Comparison of ENCODE assay signal across 23 cellular contexts in genomic region chr12:90292183-90292582, GRCh38.
"Had no signal": no experiment of that assay in that cellular context is flagged by ENCODE, and none has a peak within 500 bp of the region (broad histone marks: within the 10 kb centered on the region; RNA-seq: fewer than 3 reads in every experiment).

No MANE protein-coding gene starts in this region.

- H3K4me1 ChIP-seq: breast epithelium, pancreas, psoas muscle had no signal

- H3K4me1 Mint-ChIP-seq: activated CD4-positive, alpha-beta T cell treated with anti-CD3 and anti-CD28 coated beads, Interleukin-2, amount 10 ng/mL, durations not matched to agents 7 days and 5 days; activated CD8-positive, alpha-beta memory T cell treated with anti-CD3 and anti-CD28 coated beads, Interleukin-2, amount 10 ng/mL, durations not matched to agents 7 days and 5 days; central memory CD8-positive, alpha-beta T cell; naive B cell had no signal

- H3K27ac Mint-ChIP-seq: activated CD4-positive, alpha-beta memory T cell treated with anti-CD3 and anti-CD28 coated beads, Interleukin-2, amount 10 ng/mL, durations not matched to agents 7 days and 5 days; activated CD4-positive, alpha-beta T cell treated with anti-CD3 and anti-CD28 coated beads, Interleukin-2, amount 10 ng/mL, durations not matched to agents 7 days and 5 days; activated CD8-positive, alpha-beta memory T cell treated with anti-CD3 and anti-CD28 coated beads, Interleukin-2, amount 10 ng/mL, durations not matched to agents 7 days and 5 days; activated T-cell treated with anti-CD3 and anti-CD28 coated beads, Interleukin-2, amount 50 U/mL, for 72 hours; naive B cell had no signal

- H3K9me3 ChIP-seq: breast epithelium, pancreas had no signal

- H3K4me3 ChIP-seq: breast epithelium, pancreas, psoas muscle, tibial nerve had no signal

- H3K27me3 ChIP-seq: breast epithelium, tibial nerve had no signal

- ATAC-seq: activated CD8-positive, alpha-beta memory T cell treated with anti-CD3 and anti-CD28 coated beads, Interleukin-2, amount 10 ng/mL, durations not matched to agents 7 days and 5 days; activated T-cell treated with anti-CD3 and anti-CD28 coated beads, Interleukin-2, amount 50 U/mL, for 72 hours; left ventricle myocardium superior; pancreas; psoas muscle; right cardiac atrium had no signal

- H3K36me3 Mint-ChIP-seq: activated CD8-positive, alpha-beta memory T cell treated with anti-CD3 and anti-CD28 coated beads, Interleukin-2, amount 10 ng/mL, durations not matched to agents 7 days and 5 days had no signal

- H3K36me3 ChIP-seq: breast epithelium, pancreas, tibial nerve had no signal

- DNase-seq: activated CD4-positive, alpha-beta memory T cell treated with anti-CD3 and anti-CD28 coated beads, Interleukin-2, amount 10 ng/mL, durations not matched to agents 7 days and 5 days; activated CD4-positive, alpha-beta T cell treated with anti-CD3 and anti-CD28 coated beads for 1 hour; activated CD4-positive, alpha-beta T cell treated with anti-CD3 and anti-CD28 coated beads, Interleukin-2, amount 10 ng/mL, durations not matched to agents 7 days and 5 days; activated CD8-positive, alpha-beta memory T cell treated with anti-CD3 and anti-CD28 coated beads, Interleukin-2, amount 10 ng/mL, durations not matched to agents 7 days and 5 days; activated naive CD4-positive, alpha-beta T cell treated with Interleukin-2 at 50 U/mL for 16 hours; activated T-cell treated with anti-CD3 and anti-CD28 coated beads, Interleukin-2, amount 50 U/mL, for 72 hours; amygdala; effector CD8-positive, alpha-beta T cell; erythroblast; foreskin fibroblast; head of caudate nucleus; hypothalamus; kidney glomerular epithelial cell; left ventricle myocardium superior; naive B cell; pancreas; psoas muscle; right cardiac atrium; stimulated activated CD4-positive, alpha-beta T cell treated with anti-CD3 and anti-CD28 coated beads, Interleukin-2, amount 100 ng/mL, for 48 hours; stimulated activated naive CD4-positive, alpha-beta T cell treated with Interleukin-2 at 50 U/mL for 16 hours had no signal

- H3K27ac ChIP-seq: breast epithelium, pancreas, psoas muscle had no signal

- H3K4me3 Mint-ChIP-seq: activated CD4-positive, alpha-beta memory T cell treated with anti-CD3 and anti-CD28 coated beads, Interleukin-2, amount 10 ng/mL, durations not matched to agents 7 days and 5 days; activated CD4-positive, alpha-beta T cell treated with anti-CD3 and anti-CD28 coated beads, Interleukin-2, amount 10 ng/mL, durations not matched to agents 7 days and 5 days; activated CD8-positive, alpha-beta memory T cell treated with anti-CD3 and anti-CD28 coated beads, Interleukin-2, amount 10 ng/mL, durations not matched to agents 7 days and 5 days; activated T-cell treated with anti-CD3 and anti-CD28 coated beads, Interleukin-2, amount 50 U/mL, for 72 hours; central memory CD8-positive, alpha-beta T cell; naive B cell had no signal
